In the genomic region with DNA sequence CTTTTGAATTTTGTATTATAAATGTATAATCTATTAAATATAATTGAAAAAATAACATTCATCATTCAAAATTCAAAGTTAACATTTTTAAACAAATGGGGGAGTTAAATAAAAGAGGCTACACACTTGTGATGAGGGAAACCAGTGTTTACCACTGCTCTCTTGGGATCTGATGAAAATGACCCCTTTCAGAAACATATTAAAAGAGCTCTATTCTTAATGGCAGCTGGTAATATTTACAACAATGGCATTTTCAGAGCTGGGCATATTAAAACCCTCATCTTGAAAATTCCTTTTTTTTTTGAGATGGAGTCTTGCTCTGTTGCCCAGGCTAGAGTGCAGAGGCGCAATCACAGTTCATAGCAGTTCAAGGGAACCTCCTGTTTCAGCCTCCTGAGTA, we compare ENCODE assay signal across 21 cellular contexts. TPM values are rescaled to one million over a fixed set of nuclear protein-coding genes. Genes with fewer than 3 reads are reported as not detected.
DNase-seq lines count a peak whose midpoint lies in the region; ATAC-seq, FAIRE-seq and TF ChIP-seq lines count a peak whose summit lies in the region.
"Had no signal": no experiment of that assay in that cellular context is flagged by ENCODE, and none has a peak within 500 bp of the region (broad histone marks: within the 10 kb centered on the region; RNA-seq: fewer than 3 reads in every experiment).

No MANE protein-coding gene starts in this region.

- H3K36me3 ChIP-seq in Peyer's patch = peaks cover 0 to 100% (median 5%) of the 10 kb centered on the region in 3 donors

- FAIRE-seq in A204.1 (lab: Jason Lieb, UNC) = peak; percentile 14
- FAIRE-seq: D721Med, GM12892 had no signal

- no peak for ATAC-seq in HG02759 (IDR thresholded peaks at IDR 0.05; ENCODE audit: unreplicated experiment)
- no peak for ATAC-seq in GM19455 (IDR thresholded peaks at IDR 0.05; ENCODE audit: unreplicated experiment)

- no peak for TF ChIP-seq POLR2A in Peyer's patch (IDR thresholded peaks at IDR 0.05)

- H3K27ac ChIP-seq in cingulate gyrus (ENCODE audit: low read depth, low read length) (peak overlapping the region; percentile 73), layer of hippocampus (ENCODE audit: low read depth, low read length) (peak overlapping the region; percentile 75), Peyer's patch (no peak overlapping the region)
- H3K27ac ChIP-seq: C4-2B had no signal

- H3K4me3 ChIP-seq in Peyer's patch = no peak overlapping the region

- H3K27me3 ChIP-seq in layer of hippocampus (ENCODE audit: control insufficient read depth, insufficient read depth, low read length) (no peaks in the 10 kb centered on the region), Peyer's patch (no peaks in the 10 kb centered on the region)
- H3K27me3 ChIP-seq: BE2C had no signal

- in situ Hi-C loops in SK-MEL-5 (cut with HindIII; ENCODE audit: low pct_unique_long_range_greater_than_20kb, low sequenced_read_pairs) = no loop called here

- DNase-seq in SK-MEL-5 (ENCODE audit: low read depth, low spot score) (peak; percentile 67), HuH-7 (ENCODE audit: low spot score) (no peak), Peyer's patch (no peak)
- DNase-seq: BE2C; CD4-positive, alpha-beta memory T cell; COR-L47; DMS153; DMS79 treated with DMSO at 0.1 percent for 48 hours; EL; GDM1; HCEC 1CT; HFFc6; IMR-90 had no signal

- no peaks in the 10 kb centered on the region for H3K4me1 ChIP-seq in Peyer's patch
- H3K4me1 ChIP-seq: BE2C had no signal

- no peaks in the 10 kb centered on the region for H3K9me3 ChIP-seq in Peyer's patch
- H3K9me3 ChIP-seq: BE2C had no signal

- TF ChIP-seq CTCF in Peyer's patch (IDR thresholded peaks at IDR 0.05) = no peak

RNA-seq across cellular contexts. Expression of a gene that starts 19.3 kb away (rescaled TPM):
- total RNA-seq in SK-MEL-5 (2014; rRNA removed; shearing (Covaris generic)) = 37.2 and 43.7 TPM in 2 replicates
- polyA plus RNA-seq in SK-MEL-5 (2015; cell fraction: cytosol; rRNA removed) = 33.1 and 41.5 TPM in 2 replicates
- 173 and 190 TPM in 2 replicates for polyA plus RNA-seq in SK-MEL-5 (2015; cell fraction: nucleus; rRNA removed)
- total RNA-seq in Peyer's patch = 100 to 1,000 TPM; 186 to 243 (median 210) TPM

RNA-seq across cellular contexts. Expression of a gene that starts 24.7 kb away (rescaled TPM):
- total RNA-seq in SK-MEL-5 (2014; rRNA removed; shearing (Covaris generic)) = 116 and 121 TPM in 2 replicates
- polyA plus RNA-seq in SK-MEL-5 (2015; cell fraction: cytosol; rRNA removed) = 67.9 and 68.3 TPM in 2 replicates
- 34.0 and 57.1 TPM in 2 replicates for polyA plus RNA-seq in SK-MEL-5 (2015; cell fraction: nucleus; rRNA removed)
- total RNA-seq in Peyer's patch = 10 to 100 TPM; 21.4 to 36.3 (median 29.4) TPM

RNA-seq across cellular contexts. Expression of a gene that starts 46.9 kb away (rescaled TPM):
- total RNA-seq in SK-MEL-5 (2014; rRNA removed; shearing (Covaris generic)) = 11.0 and 15.7 TPM in 2 replicates
- 20.2 and 24.6 TPM in 2 replicates for polyA plus RNA-seq in SK-MEL-5 (2015; cell fraction: cytosol; rRNA removed)
- polyA plus RNA-seq in SK-MEL-5 (2015; cell fraction: nucleus; rRNA removed) = 52.9 and 66.9 TPM in 2 replicates
- 1 to 10 TPM in 1 of 4 donors, not detected in 3; 1.5 TPM for total RNA-seq in Peyer's patch

RNA-seq across cellular contexts. Expression of a gene that starts 50.2 kb away (rescaled TPM):
- total RNA-seq in SK-MEL-5 (2014; rRNA removed; shearing (Covaris generic)) = 4.3 and 4.7 TPM in 2 replicates
- 5.8 and 8.0 TPM in 2 replicates for polyA plus RNA-seq in SK-MEL-5 (2015; cell fraction: cytosol; rRNA removed)
- polyA plus RNA-seq in SK-MEL-5 (2015; cell fraction: nucleus; rRNA removed) = 2.4 and 5.9 TPM in 2 replicates
- total RNA-seq in Peyer's patch = 1 to 10 TPM in 2 of 4 donors, not detected in 2; 1.6 to 3.5 TPM

Comparison
In these comparisons a context has a peak if more than half of its experiments do, and no peak if none do; other contexts are left out.
1. H3K27ac ChIP-seq: peak in cingulate gyrus (single experiment) and layer of hippocampus (single experiment); none in Peyer's patch (0 of 4).